In the genomic region with DNA sequence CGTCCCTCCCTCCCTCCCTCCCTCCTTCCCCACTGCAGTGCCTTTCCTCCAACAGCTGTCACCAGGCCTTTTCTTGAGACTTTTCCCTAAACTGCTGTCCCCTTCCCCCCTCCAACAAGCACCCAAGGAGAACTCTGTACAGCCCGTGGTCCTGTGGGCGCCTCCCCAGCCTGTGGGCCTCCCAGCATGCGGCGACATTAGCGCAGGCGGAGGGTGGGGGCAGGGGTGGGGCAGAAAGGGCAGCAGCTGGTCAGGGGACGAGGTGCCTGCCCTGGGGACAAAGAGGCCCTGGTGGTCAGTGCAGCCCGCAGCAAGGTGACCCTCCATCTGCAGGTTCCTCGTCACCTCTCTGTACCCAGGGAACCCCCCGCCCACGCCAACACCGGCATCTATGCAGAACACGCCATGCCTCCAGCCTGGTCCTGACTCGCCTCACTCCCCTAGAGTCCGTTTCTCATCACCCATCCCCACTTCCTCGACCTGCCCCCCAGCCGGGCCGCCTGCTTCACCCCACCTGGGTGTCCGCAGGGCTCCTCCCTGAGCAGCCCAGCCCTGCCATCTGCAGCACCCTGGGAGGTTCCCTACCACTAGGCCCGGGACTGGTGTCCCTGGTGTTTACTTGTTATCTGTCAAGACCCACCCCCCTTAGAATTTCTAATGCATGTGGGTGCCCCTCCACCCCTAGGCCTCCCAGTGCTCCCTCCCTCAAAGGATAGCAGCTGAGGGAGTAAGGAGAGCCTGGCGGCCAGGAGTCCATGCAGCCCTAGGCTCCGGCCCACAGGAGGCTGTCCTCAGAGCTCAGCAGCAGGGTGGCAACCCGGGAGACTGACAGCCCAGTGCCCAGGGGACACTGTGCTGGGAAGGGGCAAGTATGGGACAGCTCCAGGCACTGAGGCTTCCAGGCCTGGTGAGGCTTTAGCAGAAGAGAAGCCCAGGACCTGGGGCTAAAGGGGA, we compare ENCODE assay signal across 14 cellular contexts.
A peak's percentile ranks its signal among the peaks of the same experiment; 100 is the strongest.
DNase-seq lines count a peak whose midpoint lies in the region; ATAC-seq and TF ChIP-seq lines count a peak whose summit lies in the region.
"Had no signal": no experiment of that assay in that cellular context is flagged by ENCODE, and none has a peak within 500 bp of the region (broad histone marks: within the 10 kb centered on the region; RNA-seq: fewer than 3 reads in every experiment).

No MANE protein-coding gene starts in this region.

- H3K27ac ChIP-seq in endodermal cell (ENCODE audit: low read depth, low read length), result no peak overlapping the region
- no peak overlapping the region for H3K27ac ChIP-seq in stomach
- H3K27ac ChIP-seq: A549, left lung, skin epidermis had no signal

- H3K36me3 ChIP-seq in endodermal cell (ENCODE audit: control insufficient read depth, insufficient read depth, low read length) (no peaks in the 10 kb centered on the region), stomach (no peaks in the 10 kb centered on the region)
- H3K36me3 ChIP-seq: left lung had no signal

- H3K9ac ChIP-seq in endodermal cell (ENCODE audit: extremely low read depth, low read length, poor library complexity, severe bottlenecking), result no peak overlapping the region

- POLR2A ChIA-PET in activated CD8-positive, alpha-beta T cell treated with anti-CD3 and anti-CD28 coated beads for 36 hours (lab: Charles Lee), result no interaction called here
- POLR2A ChIA-PET in activated CD8-positive, alpha-beta T cell treated with anti-CD3 and anti-CD28 coated beads, Interleukin-2, amount 10 ng/mL, durations not matched to agents 7 days and 5 days (lab: Charles Lee), result no interaction called here

- H3K4me1 ChIP-seq in endodermal cell (ENCODE audit: control insufficient read depth, insufficient read depth, low read length) (peaks cover 24% of the 10 kb centered on the region), stomach (peaks cover 0 to 33% (median 13%) of the 10 kb centered on the region in 4 donors)
- H3K4me1 ChIP-seq: A549 had no signal

- no peak overlapping the region for H3K4me3 Mint-ChIP-seq in activated CD8-positive, alpha-beta T cell treated with anti-CD3 and anti-CD28 coated beads for 36 hours
- H3K4me3 Mint-ChIP-seq in activated CD8-positive, alpha-beta T cell treated with anti-CD3 and anti-CD28 coated beads, Interleukin-2, amount 10 ng/mL, durations not matched to agents 7 days and 5 days, result no peak overlapping the region
- H3K4me3 Mint-ChIP-seq in endodermal cell, result no peak overlapping the region
- no peak overlapping the region for H3K4me3 Mint-ChIP-seq in progenitor cell of endocrine pancreas (ENCODE audit: low read depth)

- no peak for TF ChIP-seq CTCF in activated CD8-positive, alpha-beta T cell treated with anti-CD3 and anti-CD28 coated beads for 36 hours (IDR thresholded peaks at IDR 0.05)
- TF ChIP-seq CTCF in endodermal cell (conservative IDR thresholded peaks at IDR 0.05) (no peak), stomach (IDR thresholded peaks at IDR 0.05) (no peak), progenitor cell of endocrine pancreas (IDR thresholded peaks at IDR 0.05; ENCODE audit: unreplicated experiment) (no peak)

- DNase-seq in activated CD8-positive, alpha-beta T cell treated with anti-CD3 and anti-CD28 coated beads for 36 hours, result peak; percentile 20
- DNase-seq in activated CD8-positive, alpha-beta T cell treated with anti-CD3 and anti-CD28 coated beads, Interleukin-2, amount 10 ng/mL, durations not matched to agents 7 days and 5 days, result no peak
- DNase-seq in endodermal cell (peak; percentile 43), stomach (peak; percentile 18), NCI-H1105 treated with DMSO at 0.1 percent for 48 hours (lab: John Stamatoyannopoulos, UW) (no peak), progenitor cell of endocrine pancreas (ENCODE audit: low spot score, unreplicated experiment) (no peak)
- DNase-seq: activated CD4-positive, alpha-beta T cell treated with anti-CD3 and anti-CD28 coated beads, Interleukin-2, amount 50 U/mL, for 1 hour; PC-3; T-helper 1 cell had no signal

- H3K9me3 ChIP-seq in endodermal cell (ENCODE audit: control insufficient read depth, low read length) (peaks cover 8% of the 10 kb centered on the region), stomach (no peaks in the 10 kb centered on the region)
- H3K9me3 ChIP-seq: A549, left lung had no signal

- ATAC-seq in activated CD8-positive, alpha-beta T cell treated with anti-CD3 and anti-CD28 coated beads for 36 hours, result peak; percentile 20
- no peak for ATAC-seq in activated CD8-positive, alpha-beta T cell treated with anti-CD3 and anti-CD28 coated beads, Interleukin-2, amount 10 ng/mL, durations not matched to agents 7 days and 5 days
- ATAC-seq in HG03045 (IDR thresholded peaks at IDR 0.05; ENCODE audit: unreplicated experiment), result peak; percentile 48
- ATAC-seq in GM18519 (IDR thresholded peaks at IDR 0.05; ENCODE audit: low FRiP score, unreplicated experiment), result no peak
- ATAC-seq: A549, PC-3 had no signal

- intact Hi-C loops in activated CD8-positive, alpha-beta T cell treated with anti-CD3 and anti-CD28 coated beads for 36 hours (cut with micrococcal nuclease), result no loop called here
- intact Hi-C loops in stomach (cut with DNase I; ENCODE audit: low total_unique reads), result no loop called here

- no peaks in the 10 kb centered on the region for H3K36me3 Mint-ChIP-seq in activated CD8-positive, alpha-beta T cell treated with anti-CD3 and anti-CD28 coated beads for 36 hours (ENCODE audit: low read depth)
- no peaks in the 10 kb centered on the region for H3K36me3 Mint-ChIP-seq in activated CD8-positive, alpha-beta T cell treated with anti-CD3 and anti-CD28 coated beads, Interleukin-2, amount 10 ng/mL, durations not matched to agents 7 days and 5 days (ENCODE audit: low read depth)
- H3K36me3 Mint-ChIP-seq in endodermal cell (ENCODE audit: low read depth) (peaks cover 6% of the 10 kb centered on the region), progenitor cell of endocrine pancreas (ENCODE audit: insufficient read depth) (no peaks in the 10 kb centered on the region)

- no peak for TF ChIP-seq EP300 in stomach (IDR thresholded peaks at IDR 0.05)

- H3K27me3 Mint-ChIP-seq in activated CD8-positive, alpha-beta T cell treated with anti-CD3 and anti-CD28 coated beads for 36 hours, result no peaks in the 10 kb centered on the region
- H3K27me3 Mint-ChIP-seq in activated CD8-positive, alpha-beta T cell treated with anti-CD3 and anti-CD28 coated beads, Interleukin-2, amount 10 ng/mL, durations not matched to agents 7 days and 5 days (ENCODE audit: low read depth), result peaks cover 8% of the 10 kb centered on the region
- H3K27me3 Mint-ChIP-seq in endodermal cell (ENCODE audit: insufficient read depth) (no peaks in the 10 kb centered on the region), progenitor cell of endocrine pancreas (peaks cover 5% of the 10 kb centered on the region)

- H3K4me3 ChIP-seq in endodermal cell (ENCODE audit: low read length) (no peak overlapping the region), stomach (no peak overlapping the region)
- H3K4me3 ChIP-seq: A549, left lung, skin epidermis had no signal

- no peaks in the 10 kb centered on the region for H3K4me1 Mint-ChIP-seq in activated CD8-positive, alpha-beta T cell treated with anti-CD3 and anti-CD28 coated beads for 36 hours (ENCODE audit: low read depth)
- no peaks in the 10 kb centered on the region for H3K4me1 Mint-ChIP-seq in activated CD8-positive, alpha-beta T cell treated with anti-CD3 and anti-CD28 coated beads, Interleukin-2, amount 10 ng/mL, durations not matched to agents 7 days and 5 days (ENCODE audit: low read depth)
- H3K4me1 Mint-ChIP-seq in endodermal cell (peaks cover 21% of the 10 kb centered on the region), progenitor cell of endocrine pancreas (ENCODE audit: low read depth) (peaks cover 28% of the 10 kb centered on the region)

- no peak for TF ChIP-seq POLR2A in stomach (IDR thresholded peaks at IDR 0.05)

- no peak overlapping the region for H3K27ac Mint-ChIP-seq in activated CD8-positive, alpha-beta T cell treated with anti-CD3 and anti-CD28 coated beads for 36 hours
- H3K27ac Mint-ChIP-seq in activated CD8-positive, alpha-beta T cell treated with anti-CD3 and anti-CD28 coated beads, Interleukin-2, amount 10 ng/mL, durations not matched to agents 7 days and 5 days, result no peak overlapping the region
- H3K27ac Mint-ChIP-seq in endodermal cell (no peak overlapping the region), progenitor cell of endocrine pancreas (no peak overlapping the region)

- CTCF ChIA-PET in activated CD8-positive, alpha-beta T cell treated with anti-CD3 and anti-CD28 coated beads for 36 hours (lab: Charles Lee), result no interaction called here
- CTCF ChIA-PET in activated CD8-positive, alpha-beta T cell treated with anti-CD3 and anti-CD28 coated beads, Interleukin-2, amount 10 ng/mL, durations not matched to agents 7 days and 5 days (lab: Charles Lee), result no interaction called here

- no peaks in the 10 kb centered on the region for H3K9me3 Mint-ChIP-seq in activated CD8-positive, alpha-beta T cell treated with anti-CD3 and anti-CD28 coated beads for 36 hours
- no peaks in the 10 kb centered on the region for H3K9me3 Mint-ChIP-seq in activated CD8-positive, alpha-beta T cell treated with anti-CD3 and anti-CD28 coated beads, Interleukin-2, amount 10 ng/mL, durations not matched to agents 7 days and 5 days (ENCODE audit: insufficient read depth)
- H3K9me3 Mint-ChIP-seq in endodermal cell (peaks cover 5% of the 10 kb centered on the region), progenitor cell of endocrine pancreas (ENCODE audit: low read depth) (peaks cover 4% of the 10 kb centered on the region)

- WGBS in endodermal cell (ENCODE audit: insufficient coverage in 1 of 2, insufficient read length in 1 of 2), 2 experiments, result 81 to 85% methylated on average over 9 to 24 of the region's 24 CpGs
- WGBS in stomach, 5 donors, result 58 to 71% (median 60%) methylated on average over 21 to 24 of the region's 24 CpGs

- H3K27me3 ChIP-seq in endodermal cell (ENCODE audit: control insufficient read depth, insufficient read depth, low read length, poor library complexity, severe bottlenecking) (no peaks in the 10 kb centered on the region), stomach (peaks cover 0 to 25% (median 11%) of the 10 kb centered on the region in 3 donors)

Comparison
In these comparisons a context has a peak if more than half of its experiments do, and no peak if none do; other contexts are left out.
1. ATAC-seq: peak in activated CD8-positive, alpha-beta T cell treated with anti-CD3 and anti-CD28 coated beads for 36 hours (single experiment) and HG03045 (single experiment); none in activated CD8-positive, alpha-beta T cell treated with anti-CD3 and anti-CD28 coated beads, Interleukin-2, amount 10 ng/mL, durations not matched to agents 7 days and 5 days (single experiment) and GM18519 (single experiment).
2. DNase-seq: peak in activated CD8-positive, alpha-beta T cell treated with anti-CD3 and anti-CD28 coated beads for 36 hours (single experiment), endodermal cell (single experiment) and stomach (single experiment); none in activated CD8-positive, alpha-beta T cell treated with anti-CD3 and anti-CD28 coated beads, Interleukin-2, amount 10 ng/mL, durations not matched to agents 7 days and 5 days (single experiment), NCI-H1105 treated with DMSO at 0.1 percent for 48 hours (single experiment) and progenitor cell of endocrine pancreas (single experiment).